In genomic region chr7:33094745-33095275, GRCh38 we compare ENCODE assay signal across 8 cellular contexts. TPM values are rescaled to one million over a fixed set of nuclear protein-coding genes. Genes with fewer than 3 reads are reported as not detected.
DNase-seq lines count a peak whose midpoint lies in the region; ATAC-seq, FAIRE-seq and TF ChIP-seq lines count a peak whose summit lies in the region.
"Not testable (repeated sequence)": the region's sequence is repeated elsewhere in the genome, so short reads cannot be mapped to it uniquely, and the experiment has no call there.

No MANE protein-coding gene starts in this region.

- FAIRE-seq in A549 (lab: Jason Lieb, UNC) (peak; percentile 91), astrocyte (lab: Jason Lieb, UNC) (peak; percentile 47), urothelium cell line (lab: Jason Lieb, UNC) (peak; percentile 76)

- ATAC-seq in A549 (peak in 1 of 2 experiments; percentile 43; a peak in 4 of 6 replicates), HCT116 (peak; percentile 49)
- ATAC-seq in central memory CD8-positive, alpha-beta T cell (replicated peaks; ENCODE audit: extremely low read depth, poor library complexity, severe bottlenecking): not testable (repeated sequence)

- not testable (repeated sequence) for H3K27ac ChIP-seq in A549; HCT116 (ENCODE audit: low read depth, low read length); PC-9; astrocyte (ENCODE audit: low read depth, low read length)

- H3F3A ChIP-seq in PC-9 (ENCODE audit: insufficient read depth, low read depth): not testable (repeated sequence)

- not testable (repeated sequence) for H3K9me2 ChIP-seq in HCT116 (ENCODE audit: insufficient read depth); PC-9 (ENCODE audit: insufficient read depth)

- DNase-seq in A549 (ENCODE audit: low read depth in 1 of 2, low spot score in 1 of 2); Calu3; HCT116 (ENCODE audit: low read depth, low spot score); PC-9; astrocyte (ENCODE audit: low read depth); MCF 10A (ENCODE audit: unreplicated experiment); central memory CD8-positive, alpha-beta T cell (ENCODE audit: low spot score in 2 of 2); urothelium cell line (ENCODE audit: low spot score): not testable (repeated sequence)

- H2AFZ ChIP-seq in HCT116 (ENCODE audit: low read depth, low read length, poor library complexity, severe bottlenecking); PC-9; astrocyte (ENCODE audit: low read depth, low read length): not testable (repeated sequence)

- TF ChIP-seq CTCF in A549 (IDR thresholded peaks at IDR 0.05); Calu3 (IDR thresholded peaks at IDR 0.05; ENCODE audit: unreplicated experiment); HCT116 (IDR thresholded peaks at IDR 0.05 in 2 of 3, conservative IDR thresholded peaks at IDR 0.05 in 1 of 3; ENCODE audit: borderline replicate concordance in 1 of 3, insufficient read depth in 1 of 3, low read depth in 2 of 3, low read length in 2 of 3); PC-9 (conservative IDR thresholded peaks at IDR 0.05); astrocyte (IDR thresholded peaks at IDR 0.05; ENCODE audit: insufficient read depth, low read depth, low read length); MCF 10A (IDR thresholded peaks at IDR 0.05; ENCODE audit: unreplicated experiment): not testable (repeated sequence)

- CTCF ChIA-PET in A549 (lab: Yijun Ruan, JAX); Calu3 (lab: Charles Lee); HCT116 (lab: Charles Lee); PC-9 (lab: Charles Lee): not testable (repeated sequence)
- CTCF ChIA-PET in MCF 10A (lab: Yijun Ruan, JAX): interaction anchor here (1.3 kb wide), 1 partner anchor 14 kb away, joined by 5 read pairs; the partner anchor contains the start of gene RP9

- not testable (repeated sequence) for H3K9me3 Mint-ChIP-seq in Calu3 (ENCODE audit: low read depth, unreplicated experiment); astrocyte (ENCODE audit: unreplicated experiment); MCF 10A (ENCODE audit: unreplicated experiment); central memory CD8-positive, alpha-beta T cell

- H3K4me3 ChIP-seq in A549; HCT116 (replicated peaks in 1 of 2; ENCODE audit: low read depth in 1 of 2, low read length in 2 of 2); PC-9; astrocyte (ENCODE audit: insufficient read depth, low read depth, low read length): not testable (repeated sequence)

- 79% methylated on average over 5 of the region's 6 CpGs for WGBS in A549 (ENCODE audit: missing lambda C conversion rate)

- BruUV-seq in Calu3 (replicated peaks; lab: Mats Ljungman, UMichigan) (TSS peak; percentile 62), HCT116 (replicated peaks; lab: Mats Ljungman, UMichigan) (TSS peak; percentile 45), PC-9 (replicated peaks; lab: Mats Ljungman, UMichigan) (TSS peak; percentile 30), MCF 10A (replicated peaks; lab: Mats Ljungman, UMichigan) (TSS peak; percentile 88)

- not testable (repeated sequence) for H3K9ac ChIP-seq in HCT116 (ENCODE audit: low read length); astrocyte (ENCODE audit: low read length)

- H3K4me2 ChIP-seq in A549; HCT116 (ENCODE audit: low read length); PC-9; astrocyte (ENCODE audit: low read length): not testable (repeated sequence)

- H3K79me2 ChIP-seq in HCT116 (ENCODE audit: insufficient read depth, low read length); PC-9 (ENCODE audit: low read depth); astrocyte (ENCODE audit: insufficient read depth, low read length): not testable (repeated sequence)

- H3K4me3 Mint-ChIP-seq in Calu3 (ENCODE audit: low read depth, unreplicated experiment); astrocyte (ENCODE audit: unreplicated experiment); MCF 10A (ENCODE audit: unreplicated experiment); central memory CD8-positive, alpha-beta T cell: not testable (repeated sequence)

- not testable (repeated sequence) for H3K27ac Mint-ChIP-seq in Calu3 (ENCODE audit: unreplicated experiment); astrocyte (ENCODE audit: unreplicated experiment); MCF 10A (ENCODE audit: low read depth, unreplicated experiment)
- H3K27ac Mint-ChIP-seq in central memory CD8-positive, alpha-beta T cell (ENCODE audit: low read depth): peak overlapping the region; percentile 75

- peaks cover 40% of the 10 kb centered on the region for H3K36me3 Mint-ChIP-seq in Calu3 (ENCODE audit: insufficient read depth, unreplicated experiment)
- not testable (repeated sequence) for H3K36me3 Mint-ChIP-seq in astrocyte (ENCODE audit: low read depth, unreplicated experiment)
- peaks cover 61% of the 10 kb centered on the region for H3K36me3 Mint-ChIP-seq in MCF 10A (ENCODE audit: insufficient read depth, unreplicated experiment)
- H3K36me3 Mint-ChIP-seq in central memory CD8-positive, alpha-beta T cell (ENCODE audit: insufficient read depth): peaks cover 46% of the 10 kb centered on the region

- not testable (repeated sequence) for TF ChIP-seq POLR2A in A549 (IDR thresholded peaks at IDR 0.05; ENCODE audit: low read length); HCT116 (IDR thresholded peaks at IDR 0.05; ENCODE audit: borderline replicate concordance, extremely low read depth, insufficient read depth, insufficient read length)

- H4K20me1 ChIP-seq in HCT116 (ENCODE audit: insufficient read depth); PC-9 (ENCODE audit: insufficient read depth); astrocyte (ENCODE audit: insufficient read depth, low read length): not testable (repeated sequence)

- POLR2A ChIA-PET in A549 (lab: Yijun Ruan, JAX); HCT116 (lab: Charles Lee); PC-9 (lab: Charles Lee; ENCODE audit: unreplicated experiment); MCF 10A (lab: Yijun Ruan, JAX): not testable (repeated sequence)

- not testable (repeated sequence) for TF ChIP-seq EP300 in A549 (IDR thresholded peaks at IDR 0.05)

- RAD21 ChIA-PET in HCT116 (lab: Charles Lee; ENCODE audit: low non-redundant PET in 1 of 2, low total read pairs in 2 of 2, uncharacterized antibody in 2 of 2, unreplicated experiment in 2 of 2): not testable (repeated sequence)

- not testable (repeated sequence) for H3K4me1 ChIP-seq in A549; HCT116 (ENCODE audit: control insufficient read depth in 1 of 2, insufficient read depth in 2 of 2, low read length in 2 of 2); PC-9 (replicated peaks; ENCODE audit: insufficient read depth); astrocyte (ENCODE audit: insufficient read depth, low read length)

- H3K27me3 Mint-ChIP-seq in Calu3 (ENCODE audit: unreplicated experiment); astrocyte (ENCODE audit: low read depth, unreplicated experiment); MCF 10A (ENCODE audit: insufficient read depth, unreplicated experiment); central memory CD8-positive, alpha-beta T cell: not testable (repeated sequence)

- not testable (repeated sequence) for H3K4me1 Mint-ChIP-seq in Calu3 (ENCODE audit: low read depth, unreplicated experiment); astrocyte (ENCODE audit: low read depth, unreplicated experiment); MCF 10A (ENCODE audit: insufficient read depth, unreplicated experiment); central memory CD8-positive, alpha-beta T cell

- H3K27me3 ChIP-seq in HCT116 (ENCODE audit: insufficient read depth, low read length); PC-9 (ENCODE audit: insufficient read depth, low read depth); astrocyte (ENCODE audit: insufficient read depth, low read length): not testable (repeated sequence)

- TF ChIP-seq RAD21 in A549 (conservative IDR thresholded peaks at IDR 0.05 in 1 of 2, IDR thresholded peaks at IDR 0.05 in 1 of 2); HCT116 (IDR thresholded peaks at IDR 0.05; ENCODE audit: low read depth): not testable (repeated sequence)

- H3K36me3 ChIP-seq in HCT116 (ENCODE audit: control insufficient read depth in 1 of 2, insufficient read depth in 2 of 2, low read length in 2 of 2) (peaks cover 37 to 39% of the 10 kb centered on the region in 2 experiments; a peak in 3 of 4 replicates), PC-9 (ENCODE audit: low read depth) (peaks cover 23% of the 10 kb centered on the region), astrocyte (ENCODE audit: insufficient read depth, low read length) (peaks cover 43% of the 10 kb centered on the region)

- intact Hi-C loops in Calu3 (cut with micrococcal nuclease; ENCODE audit: unreplicated experiment); HCT116 (cut with micrococcal nuclease); PC-9 (cut with micrococcal nuclease; ENCODE audit: unreplicated experiment); MCF 10A (cut with micrococcal nuclease): not testable (repeated sequence)

- not testable (repeated sequence) for H3K9me3 ChIP-seq in A549; HCT116 (ENCODE audit: control insufficient read depth in 1 of 2, insufficient read depth in 1 of 2, low read depth in 1 of 2, low read length in 2 of 2); PC-9 (ENCODE audit: insufficient read depth, low read depth); astrocyte (ENCODE audit: insufficient read depth, low read depth, low read length)

RNA-seq across cellular contexts. Expression of gene RP9, which starts 14.4 kb away (rescaled TPM):
- polyA plus RNA-seq in A549 (2011; rRNA removed): 34.4 and 51.5 TPM in 2 replicates
- 19.5 and 22.7 TPM in 2 replicates for polyA plus RNA-seq in A549 (2012; cell fraction: cytosol; rRNA removed)
- polyA plus RNA-seq in A549 (2012; cell fraction: nucleus; rRNA removed): 10.0 and 13.3 TPM in 2 replicates
- 25.1 to 28.8 TPM (median 25.7 TPM) in 3 replicates for polyA plus RNA-seq in A549 (2017; fragmentation: RNase III; extraction: RNeasy Plus Mini Kit Qiagen cat#74134 plus additional on column Dnase treatment)
- polyA minus RNA-seq in A549 (2011; rRNA and poly(A)+ RNA removed): 13.5 and 13.6 TPM in 2 replicates
- total RNA-seq in Calu3 (2022): 30.9 and 37.2 TPM in 2 replicates
- total RNA-seq in HCT116 (2021; ENCODE audit: unreplicated experiment): 14.2 TPM
- polyA plus RNA-seq in HCT116 (2012): 22.2 and 26.9 TPM in 2 replicates
- total RNA-seq in PC-9 (2021): 15.4 and 22.1 TPM in 2 replicates
- 16.5 and 17.8 TPM in 2 replicates for total RNA-seq in astrocyte
- total RNA-seq in MCF 10A (2022): 29.1 and 32.1 TPM in 2 replicates

RNA-seq across cellular contexts. Expression of gene NT5C3A, which starts 32.2 kb away (rescaled TPM):
- polyA plus RNA-seq in A549 (2011; rRNA removed): 37.0 and 59.6 TPM in 2 replicates
- 10.5 and 12.7 TPM in 2 replicates for polyA plus RNA-seq in A549 (2012; cell fraction: cytosol; rRNA removed)
- 4.8 and 7.5 TPM in 2 replicates for polyA plus RNA-seq in A549 (2012; cell fraction: nucleus; rRNA removed)
- 37.0 to 38.2 TPM (median 37.7 TPM) in 3 replicates for polyA plus RNA-seq in A549 (2017; fragmentation: RNase III; extraction: RNeasy Plus Mini Kit Qiagen cat#74134 plus additional on column Dnase treatment)
- polyA minus RNA-seq in A549 (2011; rRNA and poly(A)+ RNA removed): 3.7 and 6.5 TPM in 2 replicates
- total RNA-seq in Calu3 (2022): 77.7 and 127 TPM in 2 replicates
- total RNA-seq in HCT116 (2021; ENCODE audit: unreplicated experiment): 32.5 TPM
- 9.7 and 15.0 TPM in 2 replicates for polyA plus RNA-seq in HCT116 (2012)
- 43.8 and 60.4 TPM in 2 replicates for total RNA-seq in PC-9 (2021)
- 21.9 and 24.1 TPM in 2 replicates for total RNA-seq in astrocyte
- 35.4 and 49.5 TPM in 2 replicates for total RNA-seq in MCF 10A (2022)

RNA-seq across cellular contexts. Expression of gene BBS9, which starts 34.6 kb away (rescaled TPM):
- polyA plus RNA-seq in A549 (2011; rRNA removed) (9.1 and 9.2 TPM in 2 replicates), A549 (2017; fragmentation: RNase III; extraction: RNeasy Plus Mini Kit Qiagen cat#74134 plus additional on column Dnase treatment) (5.5 to 10.6 TPM (median 8.3 TPM) in 3 replicates)
- polyA plus RNA-seq in A549 (2012; cell fraction: cytosol; rRNA removed): 1.8 and 2.4 TPM in 2 replicates
- polyA plus RNA-seq in A549 (2012; cell fraction: nucleus; rRNA removed): 1.1 and 3.4 TPM in 2 replicates
- 19.7 and 21.6 TPM in 2 replicates for polyA minus RNA-seq in A549 (2011; rRNA and poly(A)+ RNA removed)
- total RNA-seq in Calu3 (2022) (9.4 and 13.0 TPM in 2 replicates), HCT116 (2021; ENCODE audit: unreplicated experiment) (7.1 TPM), PC-9 (2021) (12.4 and 13.1 TPM in 2 replicates), astrocyte (25.1 and 25.3 TPM in 2 replicates), MCF 10A (2022) (5.1 and 7.2 TPM in 2 replicates)
- polyA plus RNA-seq in HCT116 (2012): 2.3 and 3.8 TPM in 2 replicates
